Comparison of ENCODE assay signal across 23 cellular contexts in the genomic region with DNA sequence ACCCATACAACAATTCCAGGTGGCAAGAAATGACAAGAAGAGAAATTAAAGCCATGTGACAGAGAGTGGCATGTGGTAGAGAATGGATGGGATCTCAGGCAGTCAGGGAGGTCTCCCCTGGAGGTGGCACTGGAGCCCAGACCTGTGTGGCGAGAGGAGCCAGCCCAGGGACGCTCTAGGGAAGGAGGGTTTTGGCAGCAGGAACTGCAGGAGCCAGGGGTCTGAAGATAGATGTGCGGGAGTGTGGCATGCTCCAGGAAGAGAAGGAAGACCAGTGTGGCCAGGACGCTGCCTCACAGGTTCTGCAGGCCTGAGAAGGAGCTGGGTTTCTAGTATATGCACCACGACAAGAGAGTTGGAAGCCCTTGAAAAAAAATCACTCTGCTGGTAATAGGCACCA. TPM values are rescaled to one million over a fixed set of nuclear protein-coding genes. Genes with fewer than 3 reads are reported as not detected.
A peak's percentile ranks its signal among the peaks of the same experiment; 100 is the strongest.
DNase-seq lines count a peak whose midpoint lies in the region; ATAC-seq and TF ChIP-seq lines count a peak whose summit lies in the region.
"Had no signal": no experiment of that assay in that cellular context is flagged by ENCODE, and none has a peak within 500 bp of the region (broad histone marks: within the 10 kb centered on the region; RNA-seq: fewer than 3 reads in every experiment).

No MANE protein-coding gene starts in this region.

- no peak for ATAC-seq in PC-3
- ATAC-seq: GM12878 had no signal

- no peaks in the 10 kb centered on the region for H4K20me1 ChIP-seq in PC-3 (ENCODE audit: low read length)
- H4K20me1 ChIP-seq: BLaER1 treated with 17β-estradiol and CSF1 and Interleukin-3, amounts not matched to agents 10 nM and 100 nM had no signal

- H3K9me3 ChIP-seq in PC-3 (ENCODE audit: low read length): no peaks in the 10 kb centered on the region
- H3K9me3 ChIP-seq: BLaER1 treated with 17β-estradiol and CSF1 and Interleukin-3, amounts not matched to agents 10 nM and 100 nM; Caco-2; Peyer's patch; SJCRH30 had no signal

- H3K27ac Mint-ChIP-seq in T-helper 1 cell treated with Interleukin-12 subunit alpha and Interleukin-12 subunit beta and Interleukin-4 antibody, amounts not matched to agents 30 μg/mL and 1 μg/mL, for 36 hours: peak overlapping the region; percentile 14
- peak overlapping the region; percentile 72 for H3K27ac Mint-ChIP-seq in Calu3 (ENCODE audit: unreplicated experiment)
- peak overlapping the region; percentile 42 for H3K27ac Mint-ChIP-seq in chondrocyte (ENCODE audit: unreplicated experiment)

- intact Hi-C loops in Calu3 (cut with micrococcal nuclease; ENCODE audit: unreplicated experiment): no loop called here
- intact Hi-C loops in posterior vena cava (cut with DNase I): no loop called here
- intact Hi-C loops in PC-3 (cut with micrococcal nuclease): no loop called here

- H3K27me3 Mint-ChIP-seq in T-helper 1 cell treated with Interleukin-12 subunit alpha and Interleukin-12 subunit beta and Interleukin-4 antibody, amounts not matched to agents 30 μg/mL and 1 μg/mL, for 36 hours (ENCODE audit: low read depth): no peaks in the 10 kb centered on the region
- H3K27me3 Mint-ChIP-seq in Calu3 (ENCODE audit: unreplicated experiment) (no peaks in the 10 kb centered on the region), chondrocyte (ENCODE audit: low read depth) (no peaks in the 10 kb centered on the region)
- H3K27me3 Mint-ChIP-seq: CD4-positive, alpha-beta memory T cell had no signal

- H3K27me3 ChIP-seq in PC-3 (ENCODE audit: low read length): no peaks in the 10 kb centered on the region
- H3K27me3 ChIP-seq: BLaER1 treated with 17β-estradiol and CSF1 and Interleukin-3, amounts not matched to agents 10 nM and 100 nM; Peyer's patch; SJCRH30 had no signal

- TF ChIP-seq CTCF in Calu3 (IDR thresholded peaks at IDR 0.05; ENCODE audit: unreplicated experiment) (no peak), chondrocyte (IDR thresholded peaks at IDR 0.05) (no peak), PC-3 (conservative IDR thresholded peaks at IDR 0.05; ENCODE audit: low read depth, low read length) (no peak)

- no peak overlapping the region for H3K27ac ChIP-seq in PC-3 (ENCODE audit: low read length)
- H3K27ac ChIP-seq: 22Rv1; BLaER1 treated with 17β-estradiol and CSF1 and Interleukin-3, amounts not matched to agents 10 nM and 100 nM; Peyer's patch; SJCRH30 had no signal

- H3K4me1 Mint-ChIP-seq in T-helper 1 cell treated with Interleukin-12 subunit alpha and Interleukin-12 subunit beta and Interleukin-4 antibody, amounts not matched to agents 30 μg/mL and 1 μg/mL, for 36 hours (ENCODE audit: low read depth): peaks cover 8% of the 10 kb centered on the region
- no peaks in the 10 kb centered on the region for H3K4me1 Mint-ChIP-seq in Calu3 (ENCODE audit: low read depth, unreplicated experiment)
- peaks cover 56% of the 10 kb centered on the region for H3K4me1 Mint-ChIP-seq in chondrocyte (ENCODE audit: low read depth)
- H3K4me1 Mint-ChIP-seq: CD4-positive, alpha-beta memory T cell had no signal

- H3K4me1 ChIP-seq in PC-3 (ENCODE audit: insufficient read depth, low read length): no peaks in the 10 kb centered on the region
- H3K4me1 ChIP-seq: Peyer's patch had no signal

- H3K4me2 ChIP-seq in PC-3 (ENCODE audit: low read length): no peak overlapping the region
- H3K4me2 ChIP-seq: BLaER1 treated with 17β-estradiol and CSF1 and Interleukin-3, amounts not matched to agents 10 nM and 100 nM had no signal

- no peaks in the 10 kb centered on the region for H3K79me2 ChIP-seq in PC-3 (ENCODE audit: low read length)

- POLR2A ChIA-PET in PC-3 (lab: Charles Lee; ENCODE audit: unreplicated experiment): no interaction called here

- H3K36me3 ChIP-seq in PC-3 (ENCODE audit: low read depth, low read length): no peaks in the 10 kb centered on the region
- H3K36me3 ChIP-seq: SJCRH30 had no signal

- CTCF ChIA-PET in Calu3 (lab: Charles Lee): no interaction called here
- CTCF ChIA-PET in PC-3 (lab: Charles Lee): no interaction called here

- no peaks in the 10 kb centered on the region for H3F3A ChIP-seq in PC-3 (ENCODE audit: low read length, unreplicated experiment)

- no peak overlapping the region for H3K4me3 Mint-ChIP-seq in T-helper 1 cell treated with Interleukin-12 subunit alpha and Interleukin-12 subunit beta and Interleukin-4 antibody, amounts not matched to agents 30 μg/mL and 1 μg/mL, for 36 hours
- H3K4me3 Mint-ChIP-seq in Calu3 (ENCODE audit: low read depth, unreplicated experiment) (no peak overlapping the region), chondrocyte (ENCODE audit: unreplicated experiment) (no peak overlapping the region)
- H3K4me3 Mint-ChIP-seq: CD4-positive, alpha-beta memory T cell had no signal

- H3K9ac ChIP-seq in PC-3 (ENCODE audit: low read length): no peak overlapping the region
- H3K9ac ChIP-seq: BLaER1 treated with 17β-estradiol and CSF1 and Interleukin-3, amounts not matched to agents 10 nM and 100 nM had no signal

- H3K36me3 Mint-ChIP-seq in T-helper 1 cell treated with Interleukin-12 subunit alpha and Interleukin-12 subunit beta and Interleukin-4 antibody, amounts not matched to agents 30 μg/mL and 1 μg/mL, for 36 hours (ENCODE audit: low read depth): peaks cover 30% of the 10 kb centered on the region
- H3K36me3 Mint-ChIP-seq in Calu3 (ENCODE audit: insufficient read depth, unreplicated experiment) (peaks cover 27% of the 10 kb centered on the region), chondrocyte (ENCODE audit: low read depth) (peaks cover 5% of the 10 kb centered on the region)

- H3K4me3 ChIP-seq in PC-3 (ENCODE audit: low read length): no peak overlapping the region
- H3K4me3 ChIP-seq: BLaER1 treated with 17β-estradiol and CSF1 and Interleukin-3, amounts not matched to agents 10 nM and 100 nM; GM12878; Peyer's patch; SJCRH30 had no signal

- no peaks in the 10 kb centered on the region for H3K9me2 ChIP-seq in PC-3 (replicated peaks; ENCODE audit: low read length)

- BruUV-seq in Calu3 (replicated peaks; lab: Mats Ljungman, UMichigan): no TSS peak
- BruUV-seq in PC-3 (replicated peaks; lab: Mats Ljungman, UMichigan): no TSS peak

- DNase-seq in T-helper 1 cell: no peak
- DNase-seq in Calu3: no peak
- DNase-seq in chondrocyte (ENCODE audit: low spot score): no peak
- DNase-seq in posterior vena cava (ENCODE audit: low spot score): peak; percentile 62
- no peak for DNase-seq in NCI-H1436 (lab: John Stamatoyannopoulos, UW)
- no peak for DNase-seq in NOMO-1 treated with dmso at 0.1 percent for 144 hours (lab: John Stamatoyannopoulos, UW; ENCODE audit: unreplicated experiment)
- no peak for DNase-seq in PC-3
- DNase-seq: ACHN; CD4-positive, alpha-beta memory T cell; DND-41; KBM-7; MM.1S; NCI-H1048; NCI-H1417 treated with DMSO at 0.1 percent for 48 hours; NCI-H187 treated with DMSO at 0.1 percent for 48 hours; NCI-H2107; Peyer's patch; SJCRH30 had no signal

- no peak overlapping the region for H2AFZ ChIP-seq in PC-3 (ENCODE audit: low read length)

- no peaks in the 10 kb centered on the region for H3K9me3 Mint-ChIP-seq in T-helper 1 cell treated with Interleukin-12 subunit alpha and Interleukin-12 subunit beta and Interleukin-4 antibody, amounts not matched to agents 30 μg/mL and 1 μg/mL, for 36 hours
- no peaks in the 10 kb centered on the region for H3K9me3 Mint-ChIP-seq in Calu3 (ENCODE audit: low read depth, unreplicated experiment)
- no peaks in the 10 kb centered on the region for H3K9me3 Mint-ChIP-seq in chondrocyte (ENCODE audit: low read depth)
- H3K9me3 Mint-ChIP-seq: CD4-positive, alpha-beta memory T cell had no signal

RNA-seq across cellular contexts. Expression of a gene that starts 45.1 kb away (rescaled TPM):
- total RNA-seq in Calu3 (2022): 16.0 and 16.6 TPM in 2 replicates
- total RNA-seq in chondrocyte: 5.6 to 6.5 TPM (median 5.9 TPM) in 3 replicates
- 1 to 10 TPM; 4.5 TPM for total RNA-seq in posterior vena cava
- total RNA-seq in PC-3 (2014; rRNA removed): 7.4 and 8.1 TPM in 2 replicates

RNA-seq across cellular contexts. Expression of a gene that starts 57.6 kb away (rescaled TPM):
- total RNA-seq in Calu3 (2022): 30.0 and 31.7 TPM in 2 replicates
- total RNA-seq in chondrocyte: 5.2 to 7.6 TPM (median 6.2 TPM) in 3 replicates
- total RNA-seq in posterior vena cava: 10 to 100 TPM; 10.4 to 11.8 TPM
- 11.7 and 13.1 TPM in 2 replicates for total RNA-seq in PC-3 (2014; rRNA removed)

Comparison
In these comparisons a context has a peak if more than half of its experiments do, and no peak if none do; other contexts are left out.
1. H3K27ac Mint-ChIP-seq: peak in every context shown above with its lines; median percentile 72 in Calu3; 42 in chondrocyte; 14 in T-helper 1 cell treated with Interleukin-12 subunit alpha and Interleukin-12 subunit beta and Interleukin-4 antibody, amounts not matched to agents 30 μg/mL and 1 μg/mL, for 36 hours.